9 cellular contexts compared by ENCODE assay signal in genomic region chr10:12719365-12719764, GRCh38.
DNase-seq lines count a peak whose midpoint lies in the region; ATAC-seq and TF ChIP-seq lines count a peak whose summit lies in the region.
"Had no signal": no experiment of that assay in that cellular context is flagged by ENCODE, and none has a peak within 500 bp of the region (broad histone marks: within the 10 kb centered on the region; RNA-seq: fewer than 3 reads in every experiment).

No MANE protein-coding gene starts in this region.

- peaks cover 10% of the 10 kb centered on the region for H3K4me1 Mint-ChIP-seq in stimulated activated naive CD8-positive, alpha-beta T cell treated with anti-CD3 and anti-CD28 coated beads, Interleukin-15, amount 100 ng/mL, for 72 hours
- peaks cover 13% of the 10 kb centered on the region for H3K4me1 Mint-ChIP-seq in T-helper 17 cell

- H3K27ac Mint-ChIP-seq in stimulated activated naive CD8-positive, alpha-beta T cell treated with anti-CD3 and anti-CD28 coated beads, Interleukin-15, amount 100 ng/mL, for 72 hours = peak overlapping the region in 1 of 2 donors; percentile 72
- no peak overlapping the region for H3K27ac Mint-ChIP-seq in T-helper 17 cell

- H3K36me3 Mint-ChIP-seq in T-helper 17 cell (ENCODE audit: low read depth) = peaks cover 3% of the 10 kb centered on the region

- H3K36me3 ChIP-seq in lower lobe of right lung = no peaks in the 10 kb centered on the region

- TF ChIP-seq CTCF in lower lobe of right lung (IDR thresholded peaks at IDR 0.05) = no peak

- H3K4me3 Mint-ChIP-seq in stimulated activated naive CD8-positive, alpha-beta T cell treated with anti-CD3 and anti-CD28 coated beads, Interleukin-15, amount 100 ng/mL, for 72 hours = no peak overlapping the region
- H3K4me3 Mint-ChIP-seq in T-helper 17 cell = no peak overlapping the region

- no peaks in the 10 kb centered on the region for H3K9me3 ChIP-seq in lower lobe of right lung
- no peaks in the 10 kb centered on the region for H3K9me3 ChIP-seq in T-helper 17 cell (ENCODE audit: control insufficient read depth, low read length, poor library complexity, severe bottlenecking)

- no peaks in the 10 kb centered on the region for H3K27me3 ChIP-seq in lower lobe of right lung (ENCODE audit: low read depth)

- H3K4me1 ChIP-seq in lower lobe of right lung = peaks cover 21% of the 10 kb centered on the region

- no peaks in the 10 kb centered on the region for H3K27me3 Mint-ChIP-seq in stimulated activated naive CD8-positive, alpha-beta T cell treated with anti-CD3 and anti-CD28 coated beads, Interleukin-15, amount 100 ng/mL, for 72 hours
- no peaks in the 10 kb centered on the region for H3K27me3 Mint-ChIP-seq in T-helper 17 cell

- no peak for DNase-seq in stimulated activated naive CD8-positive, alpha-beta T cell treated with anti-CD3 and anti-CD28 coated beads, Interleukin-15, Interleukin-2, amounts not matched to agents 100 U/mL and 50 U/mL, for 24 hours
- DNase-seq in stimulated activated naive CD8-positive, alpha-beta T cell treated with anti-CD3 and anti-CD28 coated beads, Interleukin-15, amount 100 ng/mL, for 72 hours = no peak
- DNase-seq in dermis blood vessel endothelial cell (peak; percentile 40), lower lobe of right lung (no peak), NCI-H1417 treated with DMSO at 0.1 percent for 48 hours (lab: John Stamatoyannopoulos, UW) (no peak), COLO668 (lab: John Stamatoyannopoulos, UW; ENCODE audit: unreplicated experiment) (no peak), T-helper 17 cell (no peak)
- DNase-seq: NCI-H2107 had no signal

- peak; percentile 12 for ATAC-seq in stimulated activated naive CD8-positive, alpha-beta T cell treated with anti-CD3 and anti-CD28 coated beads, Interleukin-15, Interleukin-2, amounts not matched to agents 100 U/mL and 50 U/mL, for 24 hours
- ATAC-seq in stimulated activated naive CD8-positive, alpha-beta T cell treated with anti-CD3 and anti-CD28 coated beads, Interleukin-15, amount 100 ng/mL, for 72 hours = no peak
- ATAC-seq in lower lobe of right lung (peak; percentile 59 to 70), GM18520 (IDR thresholded peaks at IDR 0.05; ENCODE audit: unreplicated experiment) (no peak), T-helper 17 cell (no peak)

- H3K9me3 Mint-ChIP-seq in stimulated activated naive CD8-positive, alpha-beta T cell treated with anti-CD3 and anti-CD28 coated beads, Interleukin-15, amount 100 ng/mL, for 72 hours = no peaks in the 10 kb centered on the region

- intact Hi-C loops in lower lobe of right lung (cut with DNase I) = no loop called here

- peak overlapping the region; percentile 31 for H3K27ac ChIP-seq in lower lobe of right lung

- no peak overlapping the region for H3K4me3 ChIP-seq in lower lobe of right lung

Comparison
In these comparisons a context has a peak if more than half of its experiments do, and no peak if none do; other contexts are left out.
1. ATAC-seq: peak in stimulated activated naive CD8-positive, alpha-beta T cell treated with anti-CD3 and anti-CD28 coated beads, Interleukin-15, Interleukin-2, amounts not matched to agents 100 U/mL and 50 U/mL, for 24 hours (single experiment) and lower lobe of right lung (2 of 2); none in stimulated activated naive CD8-positive, alpha-beta T cell treated with anti-CD3 and anti-CD28 coated beads, Interleukin-15, amount 100 ng/mL, for 72 hours (single experiment), GM18520 (single experiment) and T-helper 17 cell (single experiment).